1 cellular context compared by ENCODE assay signal in the genomic region with DNA sequence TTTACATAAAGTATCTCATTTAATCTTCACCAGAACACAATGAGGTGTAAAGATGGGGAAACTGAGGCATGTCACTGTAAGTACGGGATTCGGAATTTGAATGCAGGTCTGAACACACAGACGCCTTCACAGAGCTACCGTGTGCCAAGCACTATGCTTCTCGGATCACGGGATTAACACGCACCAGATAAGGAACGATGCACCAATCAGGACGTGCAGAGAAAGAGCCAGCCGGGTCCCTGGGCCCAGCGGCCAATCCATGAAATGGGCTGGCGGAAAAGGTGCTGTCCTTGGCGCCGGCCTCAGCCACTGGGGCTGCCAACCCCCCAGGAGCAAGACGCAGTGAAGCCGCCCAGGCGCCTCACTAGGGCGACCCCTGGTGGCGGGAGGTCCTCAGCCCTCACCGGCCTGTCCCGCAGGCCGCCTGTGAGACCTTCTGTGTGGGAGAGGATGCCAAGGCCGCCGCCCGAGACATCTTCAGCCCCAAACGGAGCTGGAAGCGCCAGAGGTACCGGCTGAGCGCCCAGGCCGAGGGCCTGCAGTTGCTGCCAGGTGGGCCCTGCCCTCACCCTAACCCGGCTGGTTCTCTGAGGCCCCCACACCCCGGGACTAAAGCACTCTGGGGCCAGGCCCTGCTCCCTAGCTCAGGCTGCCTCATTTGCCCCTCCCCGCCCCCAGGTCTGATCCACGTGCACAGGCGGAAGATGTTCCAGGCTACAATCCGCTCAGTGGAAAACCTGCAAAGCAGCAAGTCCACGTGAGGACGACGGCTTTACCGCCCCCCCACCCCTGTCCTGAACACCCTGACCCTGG.
TF ChIP-seq lines count a peak whose summit lies in the region.

No MANE protein-coding gene starts in this region.

TF ChIP-seq in K562, 482 proteins besides CTCF, POLR2A, EP300 and RAD21 (continued from another document and continues in another):
- TF ChIP-seq, protein P1, sequence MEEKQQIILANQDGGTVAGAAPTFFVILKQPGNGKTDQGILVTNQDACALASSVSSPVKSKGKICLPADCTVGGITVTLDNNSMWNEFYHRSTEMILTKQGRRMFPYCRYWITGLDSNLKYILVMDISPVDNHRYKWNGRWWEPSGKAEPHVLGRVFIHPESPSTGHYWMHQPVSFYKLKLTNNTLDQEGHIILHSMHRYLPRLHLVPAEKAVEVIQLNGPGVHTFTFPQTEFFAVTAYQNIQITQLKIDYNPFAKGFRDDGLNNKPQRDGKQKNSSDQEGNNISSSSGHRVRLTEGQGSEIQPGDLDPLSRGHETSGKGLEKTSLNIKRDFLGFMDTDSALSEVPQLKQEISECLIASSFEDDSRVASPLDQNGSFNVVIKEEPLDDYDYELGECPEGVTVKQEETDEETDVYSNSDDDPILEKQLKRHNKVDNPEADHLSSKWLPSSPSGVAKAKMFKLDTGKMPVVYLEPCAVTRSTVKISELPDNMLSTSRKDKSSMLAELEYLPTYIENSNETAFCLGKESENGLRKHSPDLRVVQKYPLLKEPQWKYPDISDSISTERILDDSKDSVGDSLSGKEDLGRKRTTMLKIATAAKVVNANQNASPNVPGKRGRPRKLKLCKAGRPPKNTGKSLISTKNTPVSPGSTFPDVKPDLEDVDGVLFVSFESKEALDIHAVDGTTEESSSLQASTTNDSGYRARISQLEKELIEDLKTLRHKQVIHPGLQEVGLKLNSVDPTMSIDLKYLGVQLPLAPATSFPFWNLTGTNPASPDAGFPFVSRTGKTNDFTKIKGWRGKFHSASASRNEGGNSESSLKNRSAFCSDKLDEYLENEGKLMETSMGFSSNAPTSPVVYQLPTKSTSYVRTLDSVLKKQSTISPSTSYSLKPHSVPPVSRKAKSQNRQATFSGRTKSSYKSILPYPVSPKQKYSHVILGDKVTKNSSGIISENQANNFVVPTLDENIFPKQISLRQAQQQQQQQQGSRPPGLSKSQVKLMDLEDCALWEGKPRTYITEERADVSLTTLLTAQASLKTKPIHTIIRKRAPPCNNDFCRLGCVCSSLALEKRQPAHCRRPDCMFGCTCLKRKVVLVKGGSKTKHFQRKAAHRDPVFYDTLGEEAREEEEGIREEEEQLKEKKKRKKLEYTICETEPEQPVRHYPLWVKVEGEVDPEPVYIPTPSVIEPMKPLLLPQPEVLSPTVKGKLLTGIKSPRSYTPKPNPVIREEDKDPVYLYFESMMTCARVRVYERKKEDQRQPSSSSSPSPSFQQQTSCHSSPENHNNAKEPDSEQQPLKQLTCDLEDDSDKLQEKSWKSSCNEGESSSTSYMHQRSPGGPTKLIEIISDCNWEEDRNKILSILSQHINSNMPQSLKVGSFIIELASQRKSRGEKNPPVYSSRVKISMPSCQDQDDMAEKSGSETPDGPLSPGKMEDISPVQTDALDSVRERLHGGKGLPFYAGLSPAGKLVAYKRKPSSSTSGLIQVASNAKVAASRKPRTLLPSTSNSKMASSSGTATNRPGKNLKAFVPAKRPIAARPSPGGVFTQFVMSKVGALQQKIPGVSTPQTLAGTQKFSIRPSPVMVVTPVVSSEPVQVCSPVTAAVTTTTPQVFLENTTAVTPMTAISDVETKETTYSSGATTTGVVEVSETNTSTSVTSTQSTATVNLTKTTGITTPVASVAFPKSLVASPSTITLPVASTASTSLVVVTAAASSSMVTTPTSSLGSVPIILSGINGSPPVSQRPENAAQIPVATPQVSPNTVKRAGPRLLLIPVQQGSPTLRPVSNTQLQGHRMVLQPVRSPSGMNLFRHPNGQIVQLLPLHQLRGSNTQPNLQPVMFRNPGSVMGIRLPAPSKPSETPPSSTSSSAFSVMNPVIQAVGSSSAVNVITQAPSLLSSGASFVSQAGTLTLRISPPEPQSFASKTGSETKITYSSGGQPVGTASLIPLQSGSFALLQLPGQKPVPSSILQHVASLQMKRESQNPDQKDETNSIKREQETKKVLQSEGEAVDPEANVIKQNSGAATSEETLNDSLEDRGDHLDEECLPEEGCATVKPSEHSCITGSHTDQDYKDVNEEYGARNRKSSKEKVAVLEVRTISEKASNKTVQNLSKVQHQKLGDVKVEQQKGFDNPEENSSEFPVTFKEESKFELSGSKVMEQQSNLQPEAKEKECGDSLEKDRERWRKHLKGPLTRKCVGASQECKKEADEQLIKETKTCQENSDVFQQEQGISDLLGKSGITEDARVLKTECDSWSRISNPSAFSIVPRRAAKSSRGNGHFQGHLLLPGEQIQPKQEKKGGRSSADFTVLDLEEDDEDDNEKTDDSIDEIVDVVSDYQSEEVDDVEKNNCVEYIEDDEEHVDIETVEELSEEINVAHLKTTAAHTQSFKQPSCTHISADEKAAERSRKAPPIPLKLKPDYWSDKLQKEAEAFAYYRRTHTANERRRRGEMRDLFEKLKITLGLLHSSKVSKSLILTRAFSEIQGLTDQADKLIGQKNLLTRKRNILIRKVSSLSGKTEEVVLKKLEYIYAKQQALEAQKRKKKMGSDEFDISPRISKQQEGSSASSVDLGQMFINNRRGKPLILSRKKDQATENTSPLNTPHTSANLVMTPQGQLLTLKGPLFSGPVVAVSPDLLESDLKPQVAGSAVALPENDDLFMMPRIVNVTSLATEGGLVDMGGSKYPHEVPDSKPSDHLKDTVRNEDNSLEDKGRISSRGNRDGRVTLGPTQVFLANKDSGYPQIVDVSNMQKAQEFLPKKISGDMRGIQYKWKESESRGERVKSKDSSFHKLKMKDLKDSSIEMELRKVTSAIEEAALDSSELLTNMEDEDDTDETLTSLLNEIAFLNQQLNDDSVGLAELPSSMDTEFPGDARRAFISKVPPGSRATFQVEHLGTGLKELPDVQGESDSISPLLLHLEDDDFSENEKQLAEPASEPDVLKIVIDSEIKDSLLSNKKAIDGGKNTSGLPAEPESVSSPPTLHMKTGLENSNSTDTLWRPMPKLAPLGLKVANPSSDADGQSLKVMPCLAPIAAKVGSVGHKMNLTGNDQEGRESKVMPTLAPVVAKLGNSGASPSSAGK (IDR thresholded peaks at IDR 0.05), result peak; percentile 87
- peak; percentile 14; the same call in 1 of the 2 replicates for TF ChIP-seq ZNF584 (CRISPR knock-in tag; IDR thresholded peaks at IDR 0.05; ENCODE audit: low read depth)
- peak; percentile 86 for TF ChIP-seq ZKSCAN1 (IDR thresholded peaks at IDR 0.05; ENCODE audit: low read depth, low read length)
- peak; percentile 53; the same call in 1 of the 2 replicates for TF ChIP-seq JUN (IDR thresholded peaks at IDR 0.05; ENCODE audit: borderline replicate concordance, low read depth, low read length)
- TF ChIP-seq JUN (CRISPR knock-in tag; IDR thresholded peaks at IDR 0.05; ENCODE audit: borderline replicate concordance), result no peak; the same call in 1 of the 2 replicates
- TF ChIP-seq ZFX (CRISPR knock-in tag; IDR thresholded peaks at IDR 0.05), result peak; percentile 95
- TF ChIP-seq, protein P2, sequence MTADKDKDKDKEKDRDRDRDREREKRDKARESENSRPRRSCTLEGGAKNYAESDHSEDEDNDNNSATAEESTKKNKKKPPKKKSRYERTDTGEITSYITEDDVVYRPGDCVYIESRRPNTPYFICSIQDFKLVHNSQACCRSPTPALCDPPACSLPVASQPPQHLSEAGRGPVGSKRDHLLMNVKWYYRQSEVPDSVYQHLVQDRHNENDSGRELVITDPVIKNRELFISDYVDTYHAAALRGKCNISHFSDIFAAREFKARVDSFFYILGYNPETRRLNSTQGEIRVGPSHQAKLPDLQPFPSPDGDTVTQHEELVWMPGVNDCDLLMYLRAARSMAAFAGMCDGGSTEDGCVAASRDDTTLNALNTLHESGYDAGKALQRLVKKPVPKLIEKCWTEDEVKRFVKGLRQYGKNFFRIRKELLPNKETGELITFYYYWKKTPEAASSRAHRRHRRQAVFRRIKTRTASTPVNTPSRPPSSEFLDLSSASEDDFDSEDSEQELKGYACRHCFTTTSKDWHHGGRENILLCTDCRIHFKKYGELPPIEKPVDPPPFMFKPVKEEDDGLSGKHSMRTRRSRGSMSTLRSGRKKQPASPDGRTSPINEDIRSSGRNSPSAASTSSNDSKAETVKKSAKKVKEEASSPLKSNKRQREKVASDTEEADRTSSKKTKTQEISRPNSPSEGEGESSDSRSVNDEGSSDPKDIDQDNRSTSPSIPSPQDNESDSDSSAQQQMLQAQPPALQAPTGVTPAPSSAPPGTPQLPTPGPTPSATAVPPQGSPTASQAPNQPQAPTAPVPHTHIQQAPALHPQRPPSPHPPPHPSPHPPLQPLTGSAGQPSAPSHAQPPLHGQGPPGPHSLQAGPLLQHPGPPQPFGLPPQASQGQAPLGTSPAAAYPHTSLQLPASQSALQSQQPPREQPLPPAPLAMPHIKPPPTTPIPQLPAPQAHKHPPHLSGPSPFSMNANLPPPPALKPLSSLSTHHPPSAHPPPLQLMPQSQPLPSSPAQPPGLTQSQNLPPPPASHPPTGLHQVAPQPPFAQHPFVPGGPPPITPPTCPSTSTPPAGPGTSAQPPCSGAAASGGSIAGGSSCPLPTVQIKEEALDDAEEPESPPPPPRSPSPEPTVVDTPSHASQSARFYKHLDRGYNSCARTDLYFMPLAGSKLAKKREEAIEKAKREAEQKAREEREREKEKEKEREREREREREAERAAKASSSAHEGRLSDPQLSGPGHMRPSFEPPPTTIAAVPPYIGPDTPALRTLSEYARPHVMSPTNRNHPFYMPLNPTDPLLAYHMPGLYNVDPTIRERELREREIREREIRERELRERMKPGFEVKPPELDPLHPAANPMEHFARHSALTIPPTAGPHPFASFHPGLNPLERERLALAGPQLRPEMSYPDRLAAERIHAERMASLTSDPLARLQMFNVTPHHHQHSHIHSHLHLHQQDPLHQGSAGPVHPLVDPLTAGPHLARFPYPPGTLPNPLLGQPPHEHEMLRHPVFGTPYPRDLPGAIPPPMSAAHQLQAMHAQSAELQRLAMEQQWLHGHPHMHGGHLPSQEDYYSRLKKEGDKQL (CRISPR knock-in tag; IDR thresholded peaks at IDR 0.05; ENCODE audit: borderline replicate concordance), result peak; percentile 65; the same call in 1 of the 2 replicates
- peak; percentile 65 for TF ChIP-seq POLR2AphosphoS5 (IDR thresholded peaks at IDR 0.05; ENCODE audit: control insufficient read depth, insufficient read depth, low read depth, low read length)
- TF ChIP-seq NR4A1 (CRISPR knock-in tag; IDR thresholded peaks at IDR 0.05), result peak; percentile 53
- TF ChIP-seq NR4A1 (tag; IDR thresholded peaks at IDR 0.05), result peak; percentile 86
- TF ChIP-seq PCBP1 (IDR thresholded peaks at IDR 0.05; ENCODE audit: low read depth, low read length, poor library complexity, severe bottlenecking), result peak; percentile 50
- peak in 1 of 2 experiments; percentile 93; a peak in 2 of 4 replicates for TF ChIP-seq NONO (IDR thresholded peaks at IDR 0.05; ENCODE audit: low read depth in 2 of 2, low read length in 1 of 2)
- TF ChIP-seq ZNF354B (CRISPR knock-in tag; IDR thresholded peaks at IDR 0.05), result no peak
- peak; percentile 38 for TF ChIP-seq POU5F1 (IDR thresholded peaks at IDR 0.05; ENCODE audit: borderline replicate concordance, low read depth, low read length, partially characterized antibody)
- TF ChIP-seq, protein P3, sequence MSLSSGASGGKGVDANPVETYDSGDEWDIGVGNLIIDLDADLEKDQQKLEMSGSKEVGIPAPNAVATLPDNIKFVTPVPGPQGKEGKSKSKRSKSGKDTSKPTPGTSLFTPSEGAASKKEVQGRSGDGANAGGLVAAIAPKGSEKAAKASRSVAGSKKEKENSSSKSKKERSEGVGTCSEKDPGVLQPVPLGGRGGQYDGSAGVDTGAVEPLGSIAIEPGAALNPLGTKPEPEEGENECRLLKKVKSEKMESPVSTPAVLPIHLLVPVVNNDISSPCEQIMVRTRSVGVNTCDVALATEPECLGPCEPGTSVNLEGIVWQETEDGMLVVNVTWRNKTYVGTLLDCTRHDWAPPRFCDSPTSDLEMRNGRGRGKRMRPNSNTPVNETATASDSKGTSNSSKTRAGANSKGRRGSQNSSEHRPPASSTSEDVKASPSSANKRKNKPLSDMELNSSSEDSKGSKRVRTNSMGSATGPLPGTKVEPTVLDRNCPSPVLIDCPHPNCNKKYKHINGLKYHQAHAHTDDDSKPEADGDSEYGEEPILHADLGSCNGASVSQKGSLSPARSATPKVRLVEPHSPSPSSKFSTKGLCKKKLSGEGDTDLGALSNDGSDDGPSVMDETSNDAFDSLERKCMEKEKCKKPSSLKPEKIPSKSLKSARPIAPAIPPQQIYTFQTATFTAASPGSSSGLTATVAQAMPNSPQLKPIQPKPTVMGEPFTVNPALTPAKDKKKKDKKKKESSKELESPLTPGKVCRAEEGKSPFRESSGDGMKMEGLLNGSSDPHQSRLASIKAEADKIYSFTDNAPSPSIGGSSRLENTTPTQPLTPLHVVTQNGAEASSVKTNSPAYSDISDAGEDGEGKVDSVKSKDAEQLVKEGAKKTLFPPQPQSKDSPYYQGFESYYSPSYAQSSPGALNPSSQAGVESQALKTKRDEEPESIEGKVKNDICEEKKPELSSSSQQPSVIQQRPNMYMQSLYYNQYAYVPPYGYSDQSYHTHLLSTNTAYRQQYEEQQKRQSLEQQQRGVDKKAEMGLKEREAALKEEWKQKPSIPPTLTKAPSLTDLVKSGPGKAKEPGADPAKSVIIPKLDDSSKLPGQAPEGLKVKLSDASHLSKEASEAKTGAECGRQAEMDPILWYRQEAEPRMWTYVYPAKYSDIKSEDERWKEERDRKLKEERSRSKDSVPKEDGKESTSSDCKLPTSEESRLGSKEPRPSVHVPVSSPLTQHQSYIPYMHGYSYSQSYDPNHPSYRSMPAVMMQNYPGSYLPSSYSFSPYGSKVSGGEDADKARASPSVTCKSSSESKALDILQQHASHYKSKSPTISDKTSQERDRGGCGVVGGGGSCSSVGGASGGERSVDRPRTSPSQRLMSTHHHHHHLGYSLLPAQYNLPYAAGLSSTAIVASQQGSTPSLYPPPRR (CRISPR knock-in tag; IDR thresholded peaks at IDR 0.05; ENCODE audit: borderline replicate concordance), result peak; percentile 82; the same call in 1 of the 2 replicates
- peak; percentile 98 for TF ChIP-seq CBX1 (IDR thresholded peaks at IDR 0.05; ENCODE audit: low read depth)
- peak; percentile 96; the same call in 1 of the 2 replicates for TF ChIP-seq THRAP3 (IDR thresholded peaks at IDR 0.05; ENCODE audit: borderline replicate concordance)
- TF ChIP-seq IFI16 (CRISPR knock-in tag; IDR thresholded peaks at IDR 0.05), result 0 out of 2 replicates have a peak, but pooled peaks have one; percentile 60
- TF ChIP-seq CREM (IDR thresholded peaks at IDR 0.05; ENCODE audit: low read depth), result peak; percentile 82
- TF ChIP-seq, protein P4, sequence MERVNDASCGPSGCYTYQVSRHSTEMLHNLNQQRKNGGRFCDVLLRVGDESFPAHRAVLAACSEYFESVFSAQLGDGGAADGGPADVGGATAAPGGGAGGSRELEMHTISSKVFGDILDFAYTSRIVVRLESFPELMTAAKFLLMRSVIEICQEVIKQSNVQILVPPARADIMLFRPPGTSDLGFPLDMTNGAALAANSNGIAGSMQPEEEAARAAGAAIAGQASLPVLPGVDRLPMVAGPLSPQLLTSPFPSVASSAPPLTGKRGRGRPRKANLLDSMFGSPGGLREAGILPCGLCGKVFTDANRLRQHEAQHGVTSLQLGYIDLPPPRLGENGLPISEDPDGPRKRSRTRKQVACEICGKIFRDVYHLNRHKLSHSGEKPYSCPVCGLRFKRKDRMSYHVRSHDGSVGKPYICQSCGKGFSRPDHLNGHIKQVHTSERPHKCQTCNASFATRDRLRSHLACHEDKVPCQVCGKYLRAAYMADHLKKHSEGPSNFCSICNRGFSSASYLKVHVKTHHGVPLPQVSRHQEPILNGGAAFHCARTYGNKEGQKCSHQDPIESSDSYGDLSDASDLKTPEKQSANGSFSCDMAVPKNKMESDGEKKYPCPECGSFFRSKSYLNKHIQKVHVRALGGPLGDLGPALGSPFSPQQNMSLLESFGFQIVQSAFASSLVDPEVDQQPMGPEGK (CRISPR knock-in tag; IDR thresholded peaks at IDR 0.05; ENCODE audit: borderline replicate concordance), result peak; percentile 80
